8 cellular contexts compared by ENCODE assay signal in the genomic region with DNA sequence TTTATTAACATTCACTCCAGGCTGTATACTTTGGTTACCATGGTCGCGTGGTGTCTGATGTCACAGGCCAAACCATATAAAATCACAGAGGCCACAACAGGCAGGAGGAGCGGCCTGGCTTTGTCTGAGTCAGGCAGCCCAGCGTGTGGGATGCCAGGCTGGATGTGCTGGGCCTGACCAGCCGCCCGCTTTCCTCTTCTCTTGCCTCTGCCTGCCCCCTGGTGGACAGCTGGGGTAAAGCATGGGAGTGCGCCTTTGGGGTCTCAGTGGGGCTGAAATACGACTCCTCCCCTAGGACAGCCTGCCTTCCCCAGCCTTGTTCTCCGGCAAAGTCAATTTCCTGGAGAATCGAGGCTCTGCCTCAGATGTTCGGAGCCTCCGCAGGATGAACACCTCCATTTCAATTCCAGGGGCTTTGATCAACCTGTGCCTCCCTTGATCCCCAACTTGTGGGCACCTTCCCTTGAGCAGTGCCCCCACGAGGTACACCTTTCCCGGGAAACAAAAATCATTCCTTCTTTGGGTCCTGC.
A peak's percentile ranks its signal among the peaks of the same experiment; 100 is the strongest.
DNase-seq lines count a peak whose midpoint lies in the region; ATAC-seq and TF ChIP-seq lines count a peak whose summit lies in the region.

No MANE protein-coding gene starts in this region.

- no peak overlapping the region for H2BK15ac ChIP-seq in mesenchymal stem cell (ENCODE audit: low read depth, poor library complexity, severe bottlenecking)

- TF ChIP-seq CTCF in dorsolateral prefrontal cortex (IDR thresholded peaks at IDR 0.05 in 54 of 56, conservative IDR thresholded peaks at IDR 0.05 in 2 of 56; ENCODE audit: low read depth in 1 of 56, partially characterized antibody in 56 of 56): peak; percentile 89 to 100 (median 98)

- no peaks in the 10 kb centered on the region for H3K27me3 Mint-ChIP-seq in activated CD4-positive, alpha-beta T cell treated with anti-CD3 and anti-CD28 coated beads for 36 hours

- 10% methylated on average over 13 of the region's 14 CpGs for WGBS in mesenchymal stem cell

- H2AFZ ChIP-seq in ACC112 (ENCODE audit: low read length, unreplicated experiment) (peak overlapping the region; percentile 67), mesenchymal stem cell (ENCODE audit: low read depth, low read length) (no peak overlapping the region)

- H3K27ac ChIP-seq in ACC112 (ENCODE audit: low read depth, low read length) (peak overlapping the region; percentile 80), dorsolateral prefrontal cortex (peak overlapping the region; percentile 9 to 96 (median 86)), mesenchymal stem cell (ENCODE audit: low read length, poor library complexity, severe bottlenecking) (peak overlapping the region; percentile 73)

- H3K79me1 ChIP-seq in mesenchymal stem cell (replicated peaks; ENCODE audit: low read length, poor library complexity, severe bottlenecking): peaks cover 2% of the 10 kb centered on the region

- no peaks in the 10 kb centered on the region for H3K9me3 Mint-ChIP-seq in activated CD4-positive, alpha-beta T cell treated with anti-CD3 and anti-CD28 coated beads for 36 hours (ENCODE audit: low read depth)

- H3K4me1 Mint-ChIP-seq in activated CD4-positive, alpha-beta T cell treated with anti-CD3 and anti-CD28 coated beads for 36 hours: peaks cover 32% of the 10 kb centered on the region

- peaks cover 31% of the 10 kb centered on the region for H3K4me1 ChIP-seq in ACC112 (ENCODE audit: control insufficient read depth, insufficient read depth, low read length, unreplicated experiment)
- peaks cover 27% of the 10 kb centered on the region for H3K4me1 ChIP-seq in mesenchymal stem cell (ENCODE audit: control insufficient read depth, insufficient read depth, low read depth, low read length)

- POLR2A ChIA-PET in activated CD4-positive, alpha-beta T cell treated with anti-CD3 and anti-CD28 coated beads for 36 hours (lab: Charles Lee): no interaction called here

- H3K27me3 ChIP-seq in ACC112 (ENCODE audit: insufficient read depth, low read length): no peaks in the 10 kb centered on the region
- H3K27me3 ChIP-seq in dorsolateral prefrontal cortex: no peaks in the 10 kb centered on the region
- no peaks in the 10 kb centered on the region for H3K27me3 ChIP-seq in mesenchymal stem cell (ENCODE audit: control insufficient read depth in 1 of 2, insufficient read depth in 1 of 2, low read length in 2 of 2)

- no peak overlapping the region for H2BK120ac ChIP-seq in mesenchymal stem cell (ENCODE audit: low read depth, low read length)

- no peak overlapping the region for H2BK5ac ChIP-seq in mesenchymal stem cell (ENCODE audit: low read depth, low read length, poor library complexity, severe bottlenecking)

- no peak overlapping the region for H3K4me3 Mint-ChIP-seq in activated CD4-positive, alpha-beta T cell treated with anti-CD3 and anti-CD28 coated beads for 36 hours

- no peak overlapping the region for H3K14ac ChIP-seq in mesenchymal stem cell (ENCODE audit: low read length in 2 of 2)

- CTCF ChIA-PET in activated CD4-positive, alpha-beta T cell treated with anti-CD3 and anti-CD28 coated beads for 36 hours (lab: Charles Lee): interaction anchor here (0.7 to 2.3 kb wide), 27 partner anchors 13 to 929 kb away, joined by 3 to 29 read pairs (median 3); no protein-coding TSS in a partner anchor

- H4K91ac ChIP-seq in mesenchymal stem cell (ENCODE audit: low read length): no peak overlapping the region

- no peak overlapping the region for H3K18ac ChIP-seq in mesenchymal stem cell (ENCODE audit: low read depth in 1 of 2, low read length in 2 of 2)

- no peaks in the 10 kb centered on the region for H3K79me2 ChIP-seq in ACC112 (ENCODE audit: control insufficient read depth, insufficient read depth, low read length, unreplicated experiment)

- H3K9me3 ChIP-seq in mesenchymal stem cell (ENCODE audit: control insufficient read depth, low read length): no peaks in the 10 kb centered on the region

- peak overlapping the region in 1 of 2 experiments; percentile 23 for H2BK12ac ChIP-seq in mesenchymal stem cell (ENCODE audit: low read length in 2 of 2)

- no peaks in the 10 kb centered on the region for H3K36me3 Mint-ChIP-seq in activated CD4-positive, alpha-beta T cell treated with anti-CD3 and anti-CD28 coated beads for 36 hours (ENCODE audit: low read depth)

- peak overlapping the region; percentile 66 for H3K27ac Mint-ChIP-seq in activated CD4-positive, alpha-beta T cell treated with anti-CD3 and anti-CD28 coated beads for 36 hours

- H3K4me3 ChIP-seq in ACC112 (ENCODE audit: low read depth, low read length) (peak overlapping the region; percentile 3; the same call in 1 of the 2 replicates), dorsolateral prefrontal cortex (peak overlapping the region in 12 of 59 donors; percentile 7 to 31 (median 16)), mesenchymal stem cell (ENCODE audit: insufficient read depth in 1 of 2, low read depth in 1 of 2, low read length in 2 of 2) (no peak overlapping the region)

- ATAC-seq in GM19324 (IDR thresholded peaks at IDR 0.05; ENCODE audit: low FRiP score, unreplicated experiment): peak; percentile 73
- peak; percentile 80 for ATAC-seq in HG03442 (IDR thresholded peaks at IDR 0.05; ENCODE audit: unreplicated experiment)
- peak; percentile 91 for ATAC-seq in activated CD4-positive, alpha-beta T cell treated with anti-CD3 and anti-CD28 coated beads for 36 hours

- H2AK5ac ChIP-seq in mesenchymal stem cell (ENCODE audit: low read length, severe bottlenecking): peak overlapping the region; percentile 15

- H3K23ac ChIP-seq in mesenchymal stem cell (ENCODE audit: low read length in 2 of 2): no peak overlapping the region

- no peak overlapping the region for H3K4ac ChIP-seq in mesenchymal stem cell (ENCODE audit: low read depth in 1 of 2, low read length in 2 of 2)

- H3K9ac ChIP-seq in mesenchymal stem cell (ENCODE audit: low read length): peak overlapping the region; percentile 89

- H3K4me2 ChIP-seq in mesenchymal stem cell (ENCODE audit: low read length, poor library complexity, severe bottlenecking): peak overlapping the region; percentile 30

- H3K36me3 ChIP-seq in ACC112 (ENCODE audit: insufficient read depth, low read length) (no peaks in the 10 kb centered on the region), mesenchymal stem cell (ENCODE audit: control insufficient read depth in 1 of 2, insufficient read depth in 2 of 2, low read depth in 1 of 2, low read length in 2 of 2) (no peaks in the 10 kb centered on the region)

- peak; percentile 90 for DNase-seq in activated CD4-positive, alpha-beta T cell treated with anti-CD3 and anti-CD28 coated beads for 36 hours
- DNase-seq in dorsolateral prefrontal cortex (peak; percentile 90 to 93 (median 92)), mesenchymal stem cell (peak; percentile 97), amygdala (lab: John Stamatoyannopoulos, UW) (no peak)
- DNase-seq in stimulated activated CD8-positive, alpha-beta memory T cell treated with anti-CD3 and anti-CD28 coated beads, Interleukin-15, amount 100 ng/mL, for 4 hours (ENCODE audit: low read depth in 2 of 2): peak; percentile 60 to 75

- no peak overlapping the region for H4K8ac ChIP-seq in mesenchymal stem cell (ENCODE audit: low read length)

- intact Hi-C loops in activated CD4-positive, alpha-beta T cell treated with anti-CD3 and anti-CD28 coated beads for 36 hours (cut with DNase I, micrococcal nuclease): loop anchor here (1.0 to 10.0 kb wide), 7 partner anchors 265 to 1227 kb away; a partner anchor contains a TSS
- intact Hi-C loops in dorsolateral prefrontal cortex (cut with DNase I): loop anchor here (1.0 to 5.0 kb wide), 3 partner anchors 407 to 929 kb away; a partner anchor contains a TSS

Comparison
In these comparisons a context has a peak if more than half of its experiments do, and no peak if none do; other contexts are left out.
1. DNase-seq: peak in activated CD4-positive, alpha-beta T cell treated with anti-CD3 and anti-CD28 coated beads for 36 hours (single experiment), dorsolateral prefrontal cortex (10 of 10), mesenchymal stem cell (single experiment) and stimulated activated CD8-positive, alpha-beta memory T cell treated with anti-CD3 and anti-CD28 coated beads, Interleukin-15, amount 100 ng/mL, for 4 hours (2 of 2); none in amygdala (0 of 56).
2. Peak in every context shown above with its lines, with median percentiles within 50 percentile points of each other: H3K27ac ChIP-seq and ATAC-seq.